ENCODE assay signal across 8 cellular contexts in the genomic region with DNA sequence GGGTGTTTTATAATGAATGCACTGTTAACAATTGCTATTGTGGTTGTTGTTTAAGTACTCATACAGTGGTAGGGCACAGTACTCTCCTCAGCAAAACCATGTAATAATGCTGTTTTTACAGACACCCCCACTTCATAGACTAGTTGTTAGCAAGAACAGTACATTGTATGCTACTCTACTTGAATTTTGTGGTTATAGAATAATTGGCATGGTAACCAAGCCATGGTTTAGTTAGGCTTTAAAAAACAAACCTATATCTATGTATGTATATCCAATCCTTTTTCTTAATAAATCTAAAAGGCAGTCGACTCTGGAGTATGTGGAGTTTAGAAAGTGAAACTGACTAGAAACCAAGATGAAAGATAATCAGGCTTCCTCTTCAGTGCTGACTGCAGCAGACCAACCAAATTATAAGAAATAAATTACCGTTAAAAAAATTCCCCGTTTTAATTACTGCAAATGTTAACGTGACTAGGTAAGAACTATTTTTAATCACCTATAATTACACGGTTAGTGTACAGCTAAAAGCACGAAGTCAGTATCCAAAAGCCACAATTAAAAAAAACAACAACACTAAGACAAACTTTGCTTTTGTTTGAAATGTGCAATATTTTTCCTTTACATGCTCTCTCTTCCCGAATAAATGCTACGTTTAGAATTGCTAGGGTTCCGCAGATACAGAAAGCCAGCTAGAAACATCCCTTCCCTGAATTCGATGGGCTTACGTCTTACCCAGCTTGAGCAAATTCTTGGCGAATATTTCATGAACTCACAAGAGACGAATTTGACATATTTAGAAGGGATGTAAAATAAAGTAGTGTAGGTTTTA.
DNase-seq lines count a peak whose midpoint lies in the region; ATAC-seq and TF ChIP-seq lines count a peak whose summit lies in the region.

No MANE protein-coding gene starts in this region.

- POLR2A ChIA-PET in activated B cell treated with CpG ODN at 0.5 μM for 24 hours (lab: Charles Lee), result interaction anchor here (0.6 to 7.6 kb wide), 37 partner anchors 11 to 286 kb away, joined by 3 to 131 read pairs (median 6); partner anchors contain the start of genes AFTPH and SERTAD2

- ATAC-seq in HG03432 (IDR thresholded peaks at IDR 0.05; ENCODE audit: unreplicated experiment), result peak; percentile 43
- ATAC-seq in activated B cell treated with CpG ODN at 0.5 μM for 24 hours (ENCODE audit: low read depth), result peak; percentile 53
- no peak for ATAC-seq in HG03469 (IDR thresholded peaks at IDR 0.05; ENCODE audit: unreplicated experiment)

- peaks cover 21% of the 10 kb centered on the region for H3K4me1 Mint-ChIP-seq in activated B cell treated with CpG ODN at 0.5 μM for 24 hours

- H3K79me1 ChIP-seq in trophoblast cell (ENCODE audit: low read length), result peaks cover 10% of the 10 kb centered on the region

- no peak overlapping the region for H4K91ac ChIP-seq in trophoblast cell (ENCODE audit: low read depth, low read length)

- H2BK5ac ChIP-seq in trophoblast cell (ENCODE audit: low read depth, low read length, poor library complexity), result no peak overlapping the region

- no peak overlapping the region for H3K4ac ChIP-seq in trophoblast cell (ENCODE audit: low read depth, low read length)

- no peak overlapping the region for H2BK120ac ChIP-seq in trophoblast cell (ENCODE audit: insufficient read depth, low read length, poor library complexity)

- H3K14ac ChIP-seq in trophoblast cell (ENCODE audit: low read length), result no peak overlapping the region

- H3K18ac ChIP-seq in trophoblast cell (ENCODE audit: low read length), result no peak overlapping the region

- peak overlapping the region; percentile 99 for H3K27ac ChIP-seq in trophoblast cell (ENCODE audit: low read depth, low read length)

- WGBS in trophoblast cell (ENCODE audit: extremely low coverage, insufficient coverage, insufficient read length), result no CpG with 5 or more reads among the region's 13 CpGs

- no peaks in the 10 kb centered on the region for H3K36me3 ChIP-seq in trophoblast cell (ENCODE audit: control insufficient read depth in 1 of 2, insufficient read depth in 2 of 2, low read length in 2 of 2)

- H4K12ac ChIP-seq in trophoblast cell (ENCODE audit: low read depth, low read length), result no peak overlapping the region

- H3K4me1 ChIP-seq in trophoblast cell (ENCODE audit: control insufficient read depth in 1 of 2, insufficient read depth in 2 of 2, low read length in 2 of 2), result peaks cover 4 to 5% of the 10 kb centered on the region in 2 experiments

- H3K4me3 ChIP-seq in trophoblast cell (ENCODE audit: low read depth, low read length), result no peak overlapping the region

- intact Hi-C loops in activated B cell treated with CpG ODN at 0.5 μM for 24 hours (cut with micrococcal nuclease), result loop anchor here (1.0 to 5.0 kb wide), 13 partner anchors 16 to 260 kb away; partner anchors contain the start of gene SERTAD2

- peak; percentile 9 for DNase-seq in NCI-H2171 treated with DMSO at 0.1 percent for 48 hours (lab: John Stamatoyannopoulos, UW)
- DNase-seq in NCI-H2171 (lab: John Stamatoyannopoulos, UW), result no peak
- DNase-seq in activated B cell treated with CpG ODN at 0.5 μM for 24 hours, result no peak
- DNase-seq in germinal center (ENCODE audit: low spot score), result peak; percentile 43
- peak in 1 of 2 donors; percentile 13 for DNase-seq in trophoblast cell
- DNase-seq in T-helper 9 cell, result no peak

- peaks cover 3% of the 10 kb centered on the region for H3K79me2 ChIP-seq in trophoblast cell (ENCODE audit: control insufficient read depth, insufficient read depth, low read length, poor library complexity)

- CTCF ChIA-PET in activated B cell treated with CpG ODN at 0.5 μM for 24 hours (lab: Charles Lee), result interaction anchor here (0.7 to 1.9 kb wide), 14 partner anchors 9 to 180 kb away, joined by 3 to 11 read pairs (median 3); no protein-coding TSS in a partner anchor

- peak overlapping the region; percentile 88 for H3K4me3 Mint-ChIP-seq in activated B cell treated with CpG ODN at 0.5 μM for 24 hours

- no peaks in the 10 kb centered on the region for H3K9me3 ChIP-seq in trophoblast cell (ENCODE audit: insufficient read depth, low read depth, low read length)

- no peak overlapping the region for H2AK5ac ChIP-seq in trophoblast cell (ENCODE audit: low read length)

- H3K9me3 Mint-ChIP-seq in activated B cell treated with CpG ODN at 0.5 μM for 24 hours, result no peaks in the 10 kb centered on the region

- no peak for TF ChIP-seq CTCF in activated B cell treated with CpG ODN at 0.5 μM for 24 hours (IDR thresholded peaks at IDR 0.05)

- H3K23ac ChIP-seq in trophoblast cell (ENCODE audit: low read length), result no peak overlapping the region

- peak overlapping the region; percentile 67 for H3K4me2 ChIP-seq in trophoblast cell (ENCODE audit: low read length)

- H2BK12ac ChIP-seq in trophoblast cell (ENCODE audit: low read length), result no peak overlapping the region

- no peaks in the 10 kb centered on the region for H3K27me3 ChIP-seq in trophoblast cell (ENCODE audit: insufficient read depth, low read length)

- H3K9ac ChIP-seq in trophoblast cell (ENCODE audit: low read length), result no peak overlapping the region

- H3K36me3 Mint-ChIP-seq in activated B cell treated with CpG ODN at 0.5 μM for 24 hours (ENCODE audit: low read depth), result peaks cover 2% of the 10 kb centered on the region

- H3K27ac Mint-ChIP-seq in activated B cell treated with CpG ODN at 0.5 μM for 24 hours, result peak overlapping the region; percentile 96

- no peak overlapping the region for H2AFZ ChIP-seq in trophoblast cell (ENCODE audit: insufficient read depth, low read length, poor library complexity)

- no peaks in the 10 kb centered on the region for H3K27me3 Mint-ChIP-seq in activated B cell treated with CpG ODN at 0.5 μM for 24 hours

- no peak overlapping the region for H4K8ac ChIP-seq in trophoblast cell (ENCODE audit: low read depth, low read length)

Comparison
In these comparisons a context has a peak if more than half of its experiments do, and no peak if none do; other contexts are left out.
1. DNase-seq: peak in NCI-H2171 treated with DMSO at 0.1 percent for 48 hours (single experiment) and germinal center (single experiment); none in NCI-H2171 (single experiment), activated B cell treated with CpG ODN at 0.5 μM for 24 hours (single experiment) and T-helper 9 cell (single experiment).